15 cellular contexts compared by ENCODE assay signal in genomic region chr18:29176681-29177080, GRCh38.
DNase-seq lines count a peak whose midpoint lies in the region; ATAC-seq and TF ChIP-seq lines count a peak whose summit lies in the region.
"Had no signal": no experiment of that assay in that cellular context is flagged by ENCODE, and none has a peak within 500 bp of the region (broad histone marks: within the 10 kb centered on the region; RNA-seq: fewer than 3 reads in every experiment).

No MANE protein-coding gene starts in this region.

- no peak overlapping the region for H3K27ac Mint-ChIP-seq in activated CD4-positive, alpha-beta T cell treated with anti-CD3 and anti-CD28 coated beads, Interleukin-2, amount 10 ng/mL, durations not matched to agents 7 days and 5 days
- no peak overlapping the region for H3K27ac Mint-ChIP-seq in Caco-2 (ENCODE audit: unreplicated experiment)
- H3K27ac Mint-ChIP-seq: B cell; CD8-positive, alpha-beta T cell; H9 had no signal

- H3K36me3 ChIP-seq in Caco-2 (ENCODE audit: control insufficient read depth, insufficient read depth, low read length) = no peaks in the 10 kb centered on the region
- H3K36me3 ChIP-seq: BLaER1 treated with 17β-estradiol and CSF1 and Interleukin-3, amounts not matched to agents 10 nM and 100 nM had no signal

- H3K27me3 ChIP-seq in Caco-2 (replicated peaks; ENCODE audit: control insufficient read depth, insufficient read depth, low read length) = no peaks in the 10 kb centered on the region
- H3K27me3 ChIP-seq: BLaER1 treated with 17β-estradiol and CSF1 and Interleukin-3, amounts not matched to agents 10 nM and 100 nM had no signal

- no peak overlapping the region for H3K4me3 ChIP-seq in Caco-2 (ENCODE audit: low read depth, low read length)
- H3K4me3 ChIP-seq: BLaER1 treated with 17β-estradiol and CSF1 and Interleukin-3, amounts not matched to agents 10 nM and 100 nM had no signal

- H3K4me1 Mint-ChIP-seq in activated CD4-positive, alpha-beta T cell treated with anti-CD3 and anti-CD28 coated beads, Interleukin-2, amount 10 ng/mL, durations not matched to agents 7 days and 5 days = no peaks in the 10 kb centered on the region
- no peaks in the 10 kb centered on the region for H3K4me1 Mint-ChIP-seq in Caco-2 (ENCODE audit: low read depth, unreplicated experiment)
- H3K4me1 Mint-ChIP-seq: B cell had no signal

- no peak for TF ChIP-seq CTCF in Caco-2 (IDR thresholded peaks at IDR 0.05; ENCODE audit: insufficient read depth in 1 of 2, low read depth in 1 of 2, low read length in 1 of 2, severe bottlenecking in 1 of 2, unreplicated experiment in 1 of 2)

- H3K4me1 ChIP-seq in Caco-2 = no peaks in the 10 kb centered on the region
- H3K4me1 ChIP-seq: BLaER1 treated with 17β-estradiol and CSF1 and Interleukin-3, amounts not matched to agents 10 nM and 100 nM had no signal

- H3K4me3 Mint-ChIP-seq in activated CD4-positive, alpha-beta T cell treated with anti-CD3 and anti-CD28 coated beads, Interleukin-2, amount 10 ng/mL, durations not matched to agents 7 days and 5 days = no peak overlapping the region
- no peak overlapping the region for H3K4me3 Mint-ChIP-seq in Caco-2 (ENCODE audit: unreplicated experiment)
- H3K4me3 Mint-ChIP-seq: B cell; CD8-positive, alpha-beta T cell; H9 had no signal

- DNase-seq in GM03348 (ENCODE audit: low spot score) (peak; percentile 4), amniotic epithelial cell (ENCODE audit: low read depth) (peak; percentile 44), iris pigment epithelial cell (ENCODE audit: low read depth) (peak; percentile 69), Caco-2 (no peak), HPDE6-E6E7 (ENCODE audit: extremely low spot score) (no peak)
- DNase-seq in activated CD4-positive, alpha-beta T cell treated with anti-CD3 and anti-CD28 coated beads, Interleukin-2, amount 10 ng/mL, durations not matched to agents 7 days and 5 days = no peak
- DNase-seq: CD8-positive, alpha-beta T cell; DMS 273 treated with DMSO at 0.1 percent for 48 hours; DMS53; DND-41; EL; H9 had no signal

- CTCF ChIA-PET in activated CD4-positive, alpha-beta T cell treated with anti-CD3 and anti-CD28 coated beads, Interleukin-2, amount 10 ng/mL, durations not matched to agents 7 days and 5 days (lab: Charles Lee) = no interaction called here
- CTCF ChIA-PET in Caco-2 (lab: Charles Lee) = no interaction called here

- H3K36me3 Mint-ChIP-seq in activated CD4-positive, alpha-beta T cell treated with anti-CD3 and anti-CD28 coated beads, Interleukin-2, amount 10 ng/mL, durations not matched to agents 7 days and 5 days (ENCODE audit: low read depth) = no peaks in the 10 kb centered on the region
- no peaks in the 10 kb centered on the region for H3K36me3 Mint-ChIP-seq in Caco-2 (ENCODE audit: insufficient read depth, unreplicated experiment)
- H3K36me3 Mint-ChIP-seq: CD8-positive, alpha-beta T cell had no signal

- H3K9me3 ChIP-seq in Caco-2 = no peaks in the 10 kb centered on the region
- H3K9me3 ChIP-seq: BLaER1 treated with 17β-estradiol and CSF1 and Interleukin-3, amounts not matched to agents 10 nM and 100 nM had no signal

- POLR2A ChIA-PET in activated CD4-positive, alpha-beta T cell treated with anti-CD3 and anti-CD28 coated beads, Interleukin-2, amount 10 ng/mL, durations not matched to agents 7 days and 5 days (lab: Charles Lee) = no interaction called here
- POLR2A ChIA-PET in Caco-2 (lab: Charles Lee) = no interaction called here

- no peaks in the 10 kb centered on the region for H3K9me3 Mint-ChIP-seq in activated CD4-positive, alpha-beta T cell treated with anti-CD3 and anti-CD28 coated beads, Interleukin-2, amount 10 ng/mL, durations not matched to agents 7 days and 5 days
- H3K9me3 Mint-ChIP-seq in Caco-2 (ENCODE audit: unreplicated experiment) = no peaks in the 10 kb centered on the region
- H3K9me3 Mint-ChIP-seq: H9 had no signal

- no peaks in the 10 kb centered on the region for H3K27me3 Mint-ChIP-seq in activated CD4-positive, alpha-beta T cell treated with anti-CD3 and anti-CD28 coated beads, Interleukin-2, amount 10 ng/mL, durations not matched to agents 7 days and 5 days
- peaks cover 8% of the 10 kb centered on the region for H3K27me3 Mint-ChIP-seq in Caco-2 (ENCODE audit: insufficient read depth, unreplicated experiment)
- H3K27me3 Mint-ChIP-seq: B cell had no signal

- no peak for ATAC-seq in HG03354 (IDR thresholded peaks at IDR 0.05; ENCODE audit: poor library complexity, severe bottlenecking, unreplicated experiment)
- ATAC-seq: CD8-positive, alpha-beta T cell had no signal

- intact Hi-C loops in Caco-2 (cut with micrococcal nuclease; ENCODE audit: unreplicated experiment) = no loop called here

- BruUV-seq in Caco-2 (replicated peaks; lab: Mats Ljungman, UMichigan) = no TSS peak

Comparison
In these comparisons a context has a peak if more than half of its experiments do, and no peak if none do; other contexts are left out.
1. DNase-seq: peak in GM03348 (single experiment), amniotic epithelial cell (single experiment) and iris pigment epithelial cell (single experiment); none in activated CD4-positive, alpha-beta T cell treated with anti-CD3 and anti-CD28 coated beads, Interleukin-2, amount 10 ng/mL, durations not matched to agents 7 days and 5 days (single experiment), Caco-2 (0 of 2) and HPDE6-E6E7 (single experiment).